Comparison of ENCODE assay signal across 12 cellular contexts in the genomic region with DNA sequence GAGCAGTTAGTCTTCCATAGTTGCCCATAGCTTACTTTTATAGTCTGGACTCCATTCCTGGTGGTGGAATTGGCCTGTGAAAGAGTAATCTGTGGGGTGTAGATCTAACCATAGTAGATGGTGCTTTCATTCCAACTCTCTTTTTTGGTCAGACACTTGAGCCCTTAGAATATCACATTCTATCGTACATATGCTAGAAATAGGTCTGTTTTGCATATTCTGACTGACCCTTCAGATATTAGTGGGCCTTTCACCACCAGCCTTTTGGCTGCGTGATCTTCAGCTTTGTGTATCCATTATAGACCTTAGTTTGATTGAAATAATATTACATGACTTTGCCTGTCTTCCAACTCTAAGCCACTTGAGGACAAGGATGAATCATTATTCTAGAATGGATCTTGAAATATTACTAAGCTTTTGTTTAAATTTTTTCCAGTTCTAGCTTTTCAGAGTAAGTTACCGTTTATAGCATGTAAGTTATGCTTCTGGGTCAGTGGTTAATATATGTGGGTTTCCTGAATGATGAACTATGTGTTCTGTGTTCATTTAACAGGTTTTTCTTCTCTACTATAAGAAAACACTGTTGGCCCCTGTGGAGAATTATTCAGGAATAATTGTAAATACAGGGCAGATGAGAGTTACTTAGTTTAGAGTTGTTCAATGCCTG. TPM values are rescaled to one million over a fixed set of nuclear protein-coding genes. Genes with fewer than 3 reads are reported as not detected.
DNase-seq lines count a peak whose midpoint lies in the region; ATAC-seq and TF ChIP-seq lines count a peak whose summit lies in the region.
"Had no signal": no experiment of that assay in that cellular context is flagged by ENCODE, and none has a peak within 500 bp of the region (broad histone marks: within the 10 kb centered on the region; RNA-seq: fewer than 3 reads in every experiment).

No MANE protein-coding gene starts in this region.

- H3K27ac Mint-ChIP-seq in immature natural killer cell, result peak overlapping the region; percentile 6 to 63 (median 17)

- peak; percentile 47 for ATAC-seq in GM18907 (IDR thresholded peaks at IDR 0.05; ENCODE audit: unreplicated experiment)
- peak; percentile 64 for ATAC-seq in HG03135 (IDR thresholded peaks at IDR 0.05; ENCODE audit: unreplicated experiment)
- ATAC-seq in HG03432 (IDR thresholded peaks at IDR 0.05; ENCODE audit: unreplicated experiment), result no peak
- no peak for ATAC-seq in GM19463 (IDR thresholded peaks at IDR 0.05; ENCODE audit: unreplicated experiment)
- ATAC-seq: sciatic nerve had no signal

- DNase-seq in EH (ENCODE audit: low read depth) (peak; percentile 26), immature natural killer cell (no peak), HuH-7.5 (ENCODE audit: low spot score) (no peak), MM.1S (no peak)
- DNase-seq: H7, NCI-H774 had no signal

- H3K4me2 ChIP-seq in MM.1S (ENCODE audit: low read depth, low read length), result no peak overlapping the region

- H3K27me3 ChIP-seq in MM.1S (replicated peaks; ENCODE audit: insufficient read depth, low read length), result no peaks in the 10 kb centered on the region
- H3K27me3 ChIP-seq: ascending aorta had no signal

- no peaks in the 10 kb centered on the region for H3F3A ChIP-seq in MM.1S (ENCODE audit: insufficient read depth, low read length)

- no peaks in the 10 kb centered on the region for H3K9me2 ChIP-seq in MM.1S (replicated peaks; ENCODE audit: insufficient read depth, low read length)

- peaks cover 77 to 84% of the 10 kb centered on the region in 2 donors for H3K4me1 Mint-ChIP-seq in immature natural killer cell

- H3K9me3 Mint-ChIP-seq in immature natural killer cell, result peaks cover 0 to 2% (median 0%) of the 10 kb centered on the region in 6 donors

- H3K9ac ChIP-seq in MM.1S (ENCODE audit: low read length), result no peak overlapping the region

- H3K4me3 Mint-ChIP-seq in immature natural killer cell, result peak overlapping the region; percentile 15 to 67 (median 53)

- H2AFZ ChIP-seq in MM.1S (ENCODE audit: low read length), result no peak overlapping the region

- 0 out of 2 replicates have a peak, but pooled peaks cover 7% of the 10 kb centered on the region for H3K36me3 ChIP-seq in MM.1S (replicated peaks; ENCODE audit: insufficient read depth, low read length)
- H3K36me3 ChIP-seq: ascending aorta had no signal

- no peak for TF ChIP-seq CTCF in MM.1S (IDR thresholded peaks at IDR 0.05; ENCODE audit: low read length)

- no peaks in the 10 kb centered on the region for H3K27me3 Mint-ChIP-seq in immature natural killer cell (ENCODE audit: low read depth in 3 of 3)

- no peak overlapping the region for H3K27ac ChIP-seq in MM.1S (ENCODE audit: low read length)
- H3K27ac ChIP-seq: ascending aorta had no signal

- H3K36me3 Mint-ChIP-seq in immature natural killer cell, result peaks cover 0 to 5% (median 0%) of the 10 kb centered on the region in 3 donors

- H4K20me1 ChIP-seq in MM.1S (ENCODE audit: insufficient read depth, low read length), result peaks cover 57% of the 10 kb centered on the region

- H3K4me1 ChIP-seq in MM.1S (ENCODE audit: low read length), result no peaks in the 10 kb centered on the region

- no peak overlapping the region for H3K4me3 ChIP-seq in MM.1S (ENCODE audit: low read length)
- H3K4me3 ChIP-seq: ascending aorta had no signal

- H3K9me3 ChIP-seq in MM.1S (replicated peaks; ENCODE audit: insufficient read depth, low read length), result no peaks in the 10 kb centered on the region
- H3K9me3 ChIP-seq: ascending aorta had no signal

- peaks cover 100% of the 10 kb centered on the region for H3K79me2 ChIP-seq in MM.1S (ENCODE audit: low read length)

RNA-seq across cellular contexts. Expression of gene RAB7A, which starts 8.7 kb away (rescaled TPM):
- polyA plus RNA-seq in immature natural killer cell, result 100 to 1,000 TPM; 201 to 313 (median 244) TPM

Comparison
In these comparisons a context has a peak if more than half of its experiments do, and no peak if none do; other contexts are left out.
1. ATAC-seq: peak in GM18907 (single experiment) and HG03135 (single experiment); none in HG03432 (single experiment) and GM19463 (single experiment).